In genomic region chr2:80687524-80687923, GRCh38 we compare ENCODE assay signal across 25 cellular contexts.
DNase-seq lines count a peak whose midpoint lies in the region; ATAC-seq, FAIRE-seq and TF ChIP-seq lines count a peak whose summit lies in the region.
"Had no signal": no experiment of that assay in that cellular context is flagged by ENCODE, and none has a peak within 500 bp of the region (broad histone marks: within the 10 kb centered on the region; RNA-seq: fewer than 3 reads in every experiment).

No MANE protein-coding gene starts in this region.

- no peak overlapping the region for H2BK120ac ChIP-seq in mesenchymal stem cell (ENCODE audit: low read depth, low read length)

- H2BK5ac ChIP-seq in mesenchymal stem cell (ENCODE audit: low read depth, low read length, poor library complexity, severe bottlenecking): no peak overlapping the region

- no peak overlapping the region for H3K23ac ChIP-seq in mesenchymal stem cell (ENCODE audit: low read length in 2 of 2)

- H3K79me2 ChIP-seq in OCI-LY3 (ENCODE audit: low read length) (no peaks in the 10 kb centered on the region), GM12878 (ENCODE audit: control insufficient read depth, insufficient read depth, low read length) (no peaks in the 10 kb centered on the region)

- in situ Hi-C loops in GM12878 (cut with MboI): no loop called here

- TF ChIP-seq CTCF in GM12865 (IDR thresholded peaks at IDR 0.05; ENCODE audit: insufficient read depth, low read depth, low read length, missing control alignments): no peak
- no peak for TF ChIP-seq CTCF in OCI-LY3 (IDR thresholded peaks at IDR 0.05; ENCODE audit: low read depth, low read length)
- no peak for TF ChIP-seq CTCF in GM12878 (IDR thresholded peaks at IDR 0.05 in 2 of 3, conservative IDR thresholded peaks at IDR 0.05 in 1 of 3; ENCODE audit: control insufficient read depth in 2 of 3, extremely low read depth in 1 of 3, insufficient read depth in 1 of 3, low read depth in 3 of 3, low read length in 3 of 3)

- SMC1A ChIA-PET in GM12878 (lab: Charles Lee; ENCODE audit: uncharacterized antibody, unreplicated experiment): interaction anchor here (0.5 to 1.4 kb wide), 6 partner anchors 10 to 362 kb away, joined by 3 to 4 read pairs (median 4); no protein-coding TSS in a partner anchor

- peak overlapping the region; percentile 2; the same call in 1 of the 2 replicates for H3K4me2 ChIP-seq in OCI-LY3 (ENCODE audit: low read length)
- H3K4me2 ChIP-seq in GM12878 (ENCODE audit: control insufficient read depth, insufficient read depth): no peak overlapping the region
- H3K4me2 ChIP-seq in mesenchymal stem cell (ENCODE audit: low read length, poor library complexity, severe bottlenecking): no peak overlapping the region
- H3K4me2 ChIP-seq: A549; BLaER1 treated with 17β-estradiol and CSF1 and Interleukin-3, amounts not matched to agents 10 nM and 100 nM had no signal

- no peaks in the 10 kb centered on the region for H3K27me3 ChIP-seq in OCI-LY3 (ENCODE audit: low read depth, low read length)
- H3K27me3 ChIP-seq in GM12878 (replicated peaks in 1 of 2; ENCODE audit: control insufficient read depth in 2 of 2, insufficient read depth in 2 of 2, low read length in 1 of 2): no peaks in the 10 kb centered on the region
- H3K27me3 ChIP-seq in mesenchymal stem cell (ENCODE audit: control insufficient read depth in 1 of 2, insufficient read depth in 1 of 2, low read length in 2 of 2): no peaks in the 10 kb centered on the region
- H3K27me3 ChIP-seq: BE2C; BLaER1 treated with 17β-estradiol and CSF1 and Interleukin-3, amounts not matched to agents 10 nM and 100 nM had no signal

- no TSS peak for BruUV-seq in GM12878 (replicated peaks; lab: Mats Ljungman, UMichigan)

- no peak for TF ChIP-seq RAD21 in GM12878 (IDR thresholded peaks at IDR 0.05; ENCODE audit: insufficient read depth, low read depth, low read length)

- H3K27ac ChIP-seq in OCI-LY3 (ENCODE audit: low read length) (no peak overlapping the region), GM12878 (ENCODE audit: control insufficient read depth, insufficient read depth) (no peak overlapping the region), mesenchymal stem cell (ENCODE audit: low read length, poor library complexity, severe bottlenecking) (no peak overlapping the region)
- H3K27ac ChIP-seq: A549; BLaER1 treated with 17β-estradiol and CSF1 and Interleukin-3, amounts not matched to agents 10 nM and 100 nM had no signal

- H3K36me3 ChIP-seq in OCI-LY3 (replicated peaks; ENCODE audit: low read depth, low read length): no peaks in the 10 kb centered on the region
- H3K36me3 ChIP-seq in GM12878 (ENCODE audit: control insufficient read depth in 2 of 2, insufficient read depth in 2 of 2, low read length in 1 of 2): no peaks in the 10 kb centered on the region
- H3K36me3 ChIP-seq in mesenchymal stem cell (ENCODE audit: control insufficient read depth in 1 of 2, insufficient read depth in 2 of 2, low read depth in 1 of 2, low read length in 2 of 2): no peaks in the 10 kb centered on the region
- H3K36me3 ChIP-seq: BE2C; BLaER1 treated with 17β-estradiol and CSF1 and Interleukin-3, amounts not matched to agents 10 nM and 100 nM had no signal

- H3K9me3 ChIP-seq in OCI-LY3 (ENCODE audit: insufficient read depth, low read length) (no peaks in the 10 kb centered on the region), GM12878 (replicated peaks; ENCODE audit: control insufficient read depth, insufficient read depth, low read length) (no peaks in the 10 kb centered on the region), mesenchymal stem cell (ENCODE audit: control insufficient read depth, low read length) (no peaks in the 10 kb centered on the region)
- H3K9me3 ChIP-seq: A549; BE2C; BLaER1 treated with 17β-estradiol and CSF1 and Interleukin-3, amounts not matched to agents 10 nM and 100 nM had no signal

- H2AFZ ChIP-seq in OCI-LY3 (ENCODE audit: low read depth, low read length) (no peak overlapping the region), GM12878 (ENCODE audit: control insufficient read depth, low read depth, low read length) (no peak overlapping the region), mesenchymal stem cell (ENCODE audit: low read depth, low read length) (no peak overlapping the region)

- H3K4me1 ChIP-seq in OCI-LY3 (ENCODE audit: low read length) (peaks cover 4% of the 10 kb centered on the region; the same call in 1 of the 2 replicates), GM12878 (ENCODE audit: control insufficient read depth, insufficient read depth, low read length) (no peaks in the 10 kb centered on the region), mesenchymal stem cell (ENCODE audit: control insufficient read depth, insufficient read depth, low read depth, low read length) (no peaks in the 10 kb centered on the region)
- H3K4me1 ChIP-seq: A549; BE2C; BLaER1 treated with 17β-estradiol and CSF1 and Interleukin-3, amounts not matched to agents 10 nM and 100 nM had no signal

- TF ChIP-seq POLR2A in GM12878 (IDR thresholded peaks at IDR 0.05; ENCODE audit: low read depth, low read length): no peak

- H4K20me1 ChIP-seq in OCI-LY3 (ENCODE audit: insufficient read depth, low read length): no peaks in the 10 kb centered on the region
- H4K20me1 ChIP-seq in GM12878 (ENCODE audit: control insufficient read depth, insufficient read depth): no peaks in the 10 kb centered on the region
- H4K20me1 ChIP-seq: BLaER1 treated with 17β-estradiol and CSF1 and Interleukin-3, amounts not matched to agents 10 nM and 100 nM had no signal

- H2AK5ac ChIP-seq in mesenchymal stem cell (ENCODE audit: low read length, severe bottlenecking): no peak overlapping the region

- RAD21 ChIA-PET in GM12878 (lab: Charles Lee; ENCODE audit: unreplicated experiment): no interaction called here

- no peak overlapping the region for H3K14ac ChIP-seq in mesenchymal stem cell (ENCODE audit: low read length in 2 of 2)

- TF ChIP-seq EP300 in GM12878 (IDR thresholded peaks at IDR 0.05; ENCODE audit: borderline replicate concordance in 1 of 2, control insufficient read depth in 1 of 2, low read depth in 2 of 2, low read length in 2 of 2): no peak

- H4K8ac ChIP-seq in mesenchymal stem cell (ENCODE audit: low read length): no peak overlapping the region

- H3K4ac ChIP-seq in mesenchymal stem cell (ENCODE audit: low read depth in 1 of 2, low read length in 2 of 2): no peak overlapping the region

- no peak overlapping the region for H3K9ac ChIP-seq in OCI-LY3 (ENCODE audit: low read length)
- H3K9ac ChIP-seq in GM12878 (ENCODE audit: control insufficient read depth, insufficient read depth, low read length): no peak overlapping the region
- no peak overlapping the region for H3K9ac ChIP-seq in mesenchymal stem cell (ENCODE audit: low read length)
- H3K9ac ChIP-seq: BLaER1 treated with 17β-estradiol and CSF1 and Interleukin-3, amounts not matched to agents 10 nM and 100 nM had no signal

- H3K4me3 ChIP-seq in GM12865 (ENCODE audit: low read depth, low read length) (no peak overlapping the region), OCI-LY3 (ENCODE audit: low read length) (no peak overlapping the region), GM12878 (no peak overlapping the region), mesenchymal stem cell (ENCODE audit: insufficient read depth in 1 of 2, low read depth in 1 of 2, low read length in 2 of 2) (no peak overlapping the region)
- H3K4me3 ChIP-seq: A549; BLaER1 treated with 17β-estradiol and CSF1 and Interleukin-3, amounts not matched to agents 10 nM and 100 nM had no signal

- POLR2A ChIA-PET in GM12878 (lab: Charles Lee): no interaction called here

- H3K18ac ChIP-seq in mesenchymal stem cell (ENCODE audit: low read depth in 1 of 2, low read length in 2 of 2): no peak overlapping the region

- ATAC-seq in GM12878 (peak; percentile 91), GM19455 (IDR thresholded peaks at IDR 0.05; ENCODE audit: unreplicated experiment) (no peak), GM21619 (IDR thresholded peaks at IDR 0.05; ENCODE audit: unreplicated experiment) (no peak)
- ATAC-seq: A549 had no signal

- DNase-seq in GM12865 (ENCODE audit: low read depth): peak; percentile 17
- DNase-seq in GM12878 (ENCODE audit: low read depth, low spot score): peak; percentile 13
- peak; percentile 3 for DNase-seq in mesenchymal stem cell
- DNase-seq in activated CD4-positive, alpha-beta T cell treated with anti-CD3 and anti-CD28 coated beads for 1 hour: no peak
- DNase-seq in activated CD8-positive, alpha-beta memory T cell treated with anti-CD3 and anti-CD28 coated beads, Interleukin-2, amount 50 U/mL, for 4 hours: no peak
- DNase-seq: 8988T; ACHN; AML-193; BE2C; CD4-positive, alpha-beta T cell; CD8-positive, alpha-beta memory T cell; DMS 273 treated with DMSO at 0.1 percent for 48 hours; DMS79; EL; GF-D8; GOT3; H7; HCEC 1CT had no signal

- FAIRE-seq in GM12878 (lab: Jason Lieb, UNC): no peak
- FAIRE-seq: A549, D721Med, GM12891 had no signal

- no peak overlapping the region for H2BK15ac ChIP-seq in mesenchymal stem cell (ENCODE audit: low read depth, poor library complexity, severe bottlenecking)

- intact Hi-C loops in GM12878 (cut with micrococcal nuclease; ENCODE audit: unreplicated experiment): no loop called here

- CTCF ChIA-PET in GM12878 (lab: Yijun Ruan, JAX): interaction anchor here (0.9 kb wide), 1 partner anchor 362 kb away, joined by 3 read pairs; no protein-coding TSS in a partner anchor

- no peak overlapping the region for H4K91ac ChIP-seq in mesenchymal stem cell (ENCODE audit: low read length)

- no peaks in the 10 kb centered on the region for H3K79me1 ChIP-seq in mesenchymal stem cell (replicated peaks; ENCODE audit: low read length, poor library complexity, severe bottlenecking)

- no peak overlapping the region for H2BK12ac ChIP-seq in mesenchymal stem cell (ENCODE audit: low read length in 2 of 2)

TF ChIP-seq in GM12878, 131 proteins besides CTCF, POLR2A, EP300 and RAD21:
- 0 out of 2 replicates have a peak, but pooled peaks have one; percentile 30 for TF ChIP-seq ATF7 (IDR thresholded peaks at IDR 0.05; ENCODE audit: low read depth)
- no peak for TF ChIP-seq ZNF274 (IDR thresholded peaks at IDR 0.05; ENCODE audit: insufficient read depth, insufficient read length)
- no peak for TF ChIP-seq FOXK2 (IDR thresholded peaks at IDR 0.05)
- no peak for TF ChIP-seq SP1 (IDR thresholded peaks at IDR 0.05; ENCODE audit: low read depth, low read length)
- peak; percentile 42 for TF ChIP-seq MEF2B (IDR thresholded peaks at IDR 0.05; ENCODE audit: partially characterized antibody, poor library complexity, severe bottlenecking)
- TF ChIP-seq ZNF217 (IDR thresholded peaks at IDR 0.05): no peak
- TF ChIP-seq CBX3 (IDR thresholded peaks at IDR 0.05; ENCODE audit: borderline replicate concordance, low read depth): no peak
- TF ChIP-seq ASH2L (IDR thresholded peaks at IDR 0.05; ENCODE audit: borderline replicate concordance, low read depth): no peak
TF ChIP-seq in GM12878: peak in this region for 2.

Comparison
In these comparisons a context has a peak if more than half of its experiments do, and no peak if none do; other contexts are left out.
1. DNase-seq: peak in GM12865 (single experiment), GM12878 (single experiment) and mesenchymal stem cell (single experiment); none in activated CD4-positive, alpha-beta T cell treated with anti-CD3 and anti-CD28 coated beads for 1 hour (single experiment) and activated CD8-positive, alpha-beta memory T cell treated with anti-CD3 and anti-CD28 coated beads, Interleukin-2, amount 50 U/mL, for 4 hours (single experiment).